In the genomic region with DNA sequence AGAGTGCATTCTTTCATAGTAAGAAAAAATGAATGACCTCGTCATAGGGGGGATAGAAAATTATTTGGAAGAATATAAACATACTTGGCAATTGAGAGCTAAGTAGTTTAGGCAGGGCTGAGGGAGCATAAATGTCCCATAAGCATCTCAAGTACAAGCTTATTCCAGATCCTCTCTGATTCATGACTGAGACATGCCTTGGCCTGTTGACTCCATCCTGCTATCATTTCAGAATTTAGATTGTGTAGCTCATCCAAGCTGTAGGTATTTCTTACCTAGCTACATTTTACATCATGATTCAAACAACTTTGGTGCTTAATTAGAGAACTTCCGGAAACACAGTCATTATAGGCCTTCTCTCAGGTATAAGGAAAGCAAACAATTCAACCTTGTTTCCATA, we compare ENCODE assay signal across 18 cellular contexts. TPM values are rescaled to one million over a fixed set of nuclear protein-coding genes. Genes with fewer than 3 reads are reported as not detected.
A peak's percentile ranks its signal among the peaks of the same experiment; 100 is the strongest.
DNase-seq lines count a peak whose midpoint lies in the region; ATAC-seq, FAIRE-seq and TF ChIP-seq lines count a peak whose summit lies in the region.
"Had no signal": no experiment of that assay in that cellular context is flagged by ENCODE, and none has a peak within 500 bp of the region (broad histone marks: within the 10 kb centered on the region; RNA-seq: fewer than 3 reads in every experiment).

No MANE protein-coding gene starts in this region.

- H3K9ac ChIP-seq in IMR-90 (ENCODE audit: low read depth, low read length), result no peak overlapping the region

- POLR2A ChIA-PET in IMR-90 (lab: Charles Lee; ENCODE audit: unreplicated experiment), result no interaction called here

- no peak for DNase-seq in GM12892 (ENCODE audit: insufficient read length)
- peak; percentile 47 for DNase-seq in IMR-90
- peak; percentile 48 for DNase-seq in epithelial cell of prostate (ENCODE audit: low read depth, low spot score)
- DNase-seq in osteoblast (ENCODE audit: insufficient read length, low spot score, missing footprints), result peak; percentile 37
- DNase-seq in HuH-7.5 (ENCODE audit: low spot score), result no peak
- no peak for DNase-seq in NCI-H526 treated with DMSO at 0.1 percent for 48 hours (lab: John Stamatoyannopoulos, UW)
- DNase-seq in DMS 273 (lab: John Stamatoyannopoulos, UW; ENCODE audit: unreplicated experiment), result no peak
- DNase-seq: DMS 273 treated with DMSO at 0.1 percent for 48 hours, Karpas-422, MG63, NCI-H1048, NCI-H1436, NCI-H2029, Peyer's patch, Right ventricle myocardium superior, SW 1271 had no signal

- in situ Hi-C loops in IMR-90 (cut with MboI; ENCODE audit: low sequenced_read_pairs), result no loop called here

- H2AK5ac ChIP-seq in IMR-90 (ENCODE audit: low read depth, low read length), result no peak overlapping the region

- intact Hi-C loops in IMR-90 (cut with micrococcal nuclease), result no loop called here

- peak; percentile 30 for FAIRE-seq in GM12892 (lab: Jason Lieb, UNC)
- FAIRE-seq: GM12878, H1 had no signal

- CTCF ChIA-PET in IMR-90 (lab: Yijun Ruan, JAX), result interaction anchor here (0.9 kb wide), 1 partner anchor 14 kb away, joined by 3 read pairs; no protein-coding TSS in a partner anchor

- dilution Hi-C loops in IMR-90 (cut with HindIII; ENCODE audit: low sequenced_read_pairs, unreplicated experiment), result no loop called here

- H3K23ac ChIP-seq in IMR-90 (ENCODE audit: low read depth, low read length), result no peak overlapping the region

- H3K14ac ChIP-seq in IMR-90 (replicated peaks; ENCODE audit: low read depth, low read length), result no peak overlapping the region

- no peak overlapping the region for H4K8ac ChIP-seq in IMR-90 (ENCODE audit: low read depth in 2 of 2, low read length in 2 of 2)

- no peak overlapping the region for H3K4ac ChIP-seq in IMR-90 (ENCODE audit: low read depth, low read length)

- no peak overlapping the region for H4K5ac ChIP-seq in IMR-90 (ENCODE audit: low read depth, low read length)

- H2BK5ac ChIP-seq in IMR-90 (ENCODE audit: low read depth, low read length, poor library complexity, severe bottlenecking), result peak overlapping the region; percentile 8

- peak; percentile 79 for ATAC-seq in IMR-90 (ENCODE audit: low read depth)
- ATAC-seq: GM12878 had no signal

- no peak for TF ChIP-seq CTCF in IMR-90 (conservative IDR thresholded peaks at IDR 0.05; ENCODE audit: low read depth, low read length)
- no peak for TF ChIP-seq CTCF in osteoblast (IDR thresholded peaks at IDR 0.05; ENCODE audit: extremely low read depth, low read depth, low read length)

- no peak overlapping the region for H2AK9ac ChIP-seq in IMR-90 (replicated peaks; ENCODE audit: low read depth, low read length, poor library complexity)

- H3K4me3 ChIP-seq in IMR-90 (ENCODE audit: insufficient read depth, low read depth, low read length), result no peak overlapping the region
- H3K4me3 ChIP-seq in osteoblast (ENCODE audit: insufficient read depth, low read length), result no peak overlapping the region
- H3K4me3 ChIP-seq: GM12878, MG63, Peyer's patch had no signal

- H2BK20ac ChIP-seq in IMR-90 (ENCODE audit: low read depth, low read length), result no peak overlapping the region

- H3K9me3 ChIP-seq in IMR-90 (ENCODE audit: control insufficient read depth, insufficient read depth, low read length), result no peaks in the 10 kb centered on the region
- no peaks in the 10 kb centered on the region for H3K9me3 ChIP-seq in osteoblast (ENCODE audit: low read depth, low read length)
- H3K9me3 ChIP-seq: MG63, Peyer's patch had no signal

- H2BK120ac ChIP-seq in IMR-90 (ENCODE audit: low read depth, low read length), result no peak overlapping the region

- TF ChIP-seq POLR2A in GM12892 (IDR thresholded peaks at IDR 0.05; ENCODE audit: low read depth, low read length) (no peak), IMR-90 (IDR thresholded peaks at IDR 0.05; ENCODE audit: low read depth, low read length) (no peak)

- H3K4me1 ChIP-seq in IMR-90 (ENCODE audit: control insufficient read depth, insufficient read depth, low read length) (no peaks in the 10 kb centered on the region), osteoblast (ENCODE audit: insufficient read depth, low read length) (no peaks in the 10 kb centered on the region)
- H3K4me1 ChIP-seq: Peyer's patch had no signal

- no peak overlapping the region for H2AFZ ChIP-seq in IMR-90 (replicated peaks; ENCODE audit: low read length, poor library complexity)
- H2AFZ ChIP-seq in osteoblast (ENCODE audit: low read length), result peak overlapping the region; percentile 9

- BruUV-seq in IMR-90 (replicated peaks; lab: Mats Ljungman, UMichigan), result no TSS peak

- H3K9me1 ChIP-seq in IMR-90 (ENCODE audit: insufficient read depth, low read length), result 0 out of 2 replicates have a peak, but pooled peaks cover 4% of the 10 kb centered on the region

- H3K79me2 ChIP-seq in osteoblast (ENCODE audit: insufficient read depth, low read length), result no peaks in the 10 kb centered on the region

- H3K56ac ChIP-seq in IMR-90 (ENCODE audit: extremely low read depth, insufficient read depth, low read length), result no peak overlapping the region

- no peaks in the 10 kb centered on the region for H4K20me1 ChIP-seq in IMR-90 (ENCODE audit: insufficient read depth, low read length)
- H4K20me1 ChIP-seq in osteoblast (ENCODE audit: insufficient read depth, low read length), result no peaks in the 10 kb centered on the region

- H4K91ac ChIP-seq in IMR-90 (ENCODE audit: insufficient read depth, low read depth, low read length), result no peak overlapping the region

- H3K18ac ChIP-seq in IMR-90 (ENCODE audit: low read depth, low read length), result no peak overlapping the region; the same call in 1 of the 2 replicates

- H3K4me2 ChIP-seq in IMR-90 (ENCODE audit: low read depth, low read length) (no peak overlapping the region), osteoblast (ENCODE audit: insufficient read depth, low read length) (no peak overlapping the region)

- no peaks in the 10 kb centered on the region for H3K79me1 ChIP-seq in IMR-90 (ENCODE audit: low read depth in 1 of 2, low read length in 2 of 2)

- no peaks in the 10 kb centered on the region for H3K27me3 ChIP-seq in IMR-90 (ENCODE audit: control insufficient read depth, insufficient read depth, low read length)
- H3K27me3 ChIP-seq in osteoblast (ENCODE audit: insufficient read depth, low read length), result no peaks in the 10 kb centered on the region
- H3K27me3 ChIP-seq: MG63, Peyer's patch had no signal

- H3K36me3 ChIP-seq in IMR-90 (ENCODE audit: control insufficient read depth, insufficient read depth, low read length) (peaks cover 15% of the 10 kb centered on the region), osteoblast (ENCODE audit: insufficient read depth, low read length) (peaks cover 12% of the 10 kb centered on the region)

- H3K27ac ChIP-seq in IMR-90 (ENCODE audit: insufficient read depth, low read length) (no peak overlapping the region), epithelial cell of prostate (peak overlapping the region; percentile 76), osteoblast (ENCODE audit: low read depth, low read length) (no peak overlapping the region)
- H3K27ac ChIP-seq: Peyer's patch had no signal

- no CpG with 5 or more reads among the region's 2 CpGs for WGBS in IMR-90 (ENCODE audit: extremely low coverage in 2 of 2, insufficient read length in 1 of 2), 2 experiments

- TF ChIP-seq RAD21 in IMR-90 (IDR thresholded peaks at IDR 0.05; ENCODE audit: low read length), result no peak

- no peak overlapping the region; the same call in 2 of the 3 replicates for H2BK15ac ChIP-seq in IMR-90 (ENCODE audit: low read depth, low read length)

TF ChIP-seq in IMR-90, 13 proteins besides CTCF, POLR2A, EP300 and RAD21 (continues in another document):
- TF ChIP-seq MAZ (IDR thresholded peaks at IDR 0.05; ENCODE audit: borderline replicate concordance, low read depth, low read length) (no peak), CEBPB (IDR thresholded peaks at IDR 0.05; ENCODE audit: low read depth, low read length) (no peak), NFE2L2 (IDR thresholded peaks at IDR 0.05; ENCODE audit: low read depth, low read length) (no peak), FOS (IDR thresholded peaks at IDR 0.05; ENCODE audit: low read depth, low read length) (no peak), SMC3 (IDR thresholded peaks at IDR 0.05; ENCODE audit: low read depth, low read length) (no peak), CHD1 (IDR thresholded peaks at IDR 0.05; ENCODE audit: low read depth, low read length) (no peak), RFX5 (IDR thresholded peaks at IDR 0.05; ENCODE audit: low read depth, low read length) (no peak), MXI1 (IDR thresholded peaks at IDR 0.05; ENCODE audit: borderline replicate concordance, low read depth, low read length) (no peak), RCOR1 (IDR thresholded peaks at IDR 0.05; ENCODE audit: insufficient replicate concordance, low read length) (no peak)
- TF ChIP-seq, protein P1, sequence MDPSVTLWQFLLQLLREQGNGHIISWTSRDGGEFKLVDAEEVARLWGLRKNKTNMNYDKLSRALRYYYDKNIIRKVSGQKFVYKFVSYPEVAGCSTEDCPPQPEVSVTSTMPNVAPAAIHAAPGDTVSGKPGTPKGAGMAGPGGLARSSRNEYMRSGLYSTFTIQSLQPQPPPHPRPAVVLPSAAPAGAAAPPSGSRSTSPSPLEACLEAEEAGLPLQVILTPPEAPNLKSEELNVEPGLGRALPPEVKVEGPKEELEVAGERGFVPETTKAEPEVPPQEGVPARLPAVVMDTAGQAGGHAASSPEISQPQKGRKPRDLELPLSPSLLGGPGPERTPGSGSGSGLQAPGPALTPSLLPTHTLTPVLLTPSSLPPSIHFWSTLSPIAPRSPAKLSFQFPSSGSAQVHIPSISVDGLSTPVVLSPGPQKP (IDR thresholded peaks at IDR 0.05; ENCODE audit: borderline replicate concordance, low read depth, low read length), result no peak

RNA-seq across cellular contexts. Expression of gene POGLUT1, which starts 12.3 kb away (rescaled TPM):
- 14.6 TPM for polyA plus RNA-seq in GM12892 (2012; ENCODE audit: missing spikeins)
- 18.6 and 21.1 TPM in 2 replicates for total RNA-seq in IMR-90 (2012; rRNA removed)
- 7.5 and 7.8 TPM in 2 replicates for polyA plus RNA-seq in IMR-90 (2012; rRNA removed)
- 2.0 and 2.3 TPM in 2 replicates for polyA plus RNA-seq in IMR-90 (2012; cell fraction: cytosol; rRNA removed)
- polyA plus RNA-seq in IMR-90 (2012; cell fraction: nucleus; rRNA removed; ENCODE audit: low replicate concordance), result 1.8 and 12.9 TPM in 2 replicates
- total RNA-seq in osteoblast, result 17.7 and 19.4 TPM in 2 replicates

RNA-seq across cellular contexts. Expression of gene TIMMDC1, which starts 17.3 kb away (rescaled TPM):
- polyA plus RNA-seq in GM12892 (2012; ENCODE audit: missing spikeins), result 54.5 TPM
- total RNA-seq in IMR-90 (2012; rRNA removed) (44.2 and 52.5 TPM in 2 replicates), osteoblast (59.4 and 60.1 TPM in 2 replicates)
- 45.5 and 56.6 TPM in 2 replicates for polyA plus RNA-seq in IMR-90 (2012; rRNA removed)
- polyA plus RNA-seq in IMR-90 (2012; cell fraction: cytosol; rRNA removed), result 29.7 and 35.4 TPM in 2 replicates
- 40.6 and 48.8 TPM in 2 replicates for polyA plus RNA-seq in IMR-90 (2012; cell fraction: nucleus; rRNA removed; ENCODE audit: low replicate concordance)

RNA-seq across cellular contexts. Expression of gene TMEM39A, which starts 17.7 kb away (rescaled TPM):
- polyA plus RNA-seq in GM12892 (2012; ENCODE audit: missing spikeins), result 15.3 TPM
- total RNA-seq in IMR-90 (2012; rRNA removed) (88.6 and 117 TPM in 2 replicates), osteoblast (53.2 and 54.5 TPM in 2 replicates)
- polyA plus RNA-seq in IMR-90 (2012; rRNA removed), result 24.6 and 29.6 TPM in 2 replicates
- 36.0 and 44.5 TPM in 2 replicates for polyA plus RNA-seq in IMR-90 (2012; cell fraction: cytosol; rRNA removed)
- polyA plus RNA-seq in IMR-90 (2012; cell fraction: nucleus; rRNA removed; ENCODE audit: low replicate concordance), result 93.9 and 96.9 TPM in 2 replicates

Comparison
In these comparisons a context has a peak if more than half of its experiments do, and no peak if none do; other contexts are left out.
1. DNase-seq: peak in IMR-90 (single experiment), epithelial cell of prostate (single experiment) and osteoblast (single experiment); none in GM12892 (single experiment), HuH-7.5 (single experiment), NCI-H526 treated with DMSO at 0.1 percent for 48 hours (single experiment) and DMS 273 (single experiment).